Comparison of ENCODE assay signal across 8 cellular contexts in genomic region chr3:49020335-49021212, GRCh38. TPM values are rescaled to one million over a fixed set of nuclear protein-coding genes. Genes with fewer than 3 reads are reported as not detected.
DNase-seq lines count a peak whose midpoint lies in the region; ATAC-seq, FAIRE-seq and TF ChIP-seq lines count a peak whose summit lies in the region.

No MANE protein-coding gene starts in this region.

- no peak for FAIRE-seq in pancreas (lab: Jason Lieb, UNC)
- FAIRE-seq in RCC 7860 (lab: Jason Lieb, UNC) = no peak

- peak overlapping the region; percentile 93 for H3K23ac ChIP-seq in IMR-90 (ENCODE audit: low read depth, low read length)

- H2AK9ac ChIP-seq in IMR-90 (replicated peaks; ENCODE audit: low read depth, low read length, poor library complexity) = peak overlapping the region; percentile 99

- peaks cover 19% of the 10 kb centered on the region for H4K20me1 ChIP-seq in IMR-90 (ENCODE audit: insufficient read depth, low read length)

- intact Hi-C loops in IMR-90 (cut with micrococcal nuclease) (loop anchor here (2.0 to 5.0 kb wide), 2 partner anchors 32 to 72 kb away; partner anchors contain the start of gene QRICH1), pancreas (cut with DNase I) (loop anchor here in 1 of 3 donors (10.0 kb wide), 1 partner anchor 74 kb away; the partner anchor contains the start of gene QRICH1)

- H2BK120ac ChIP-seq in IMR-90 (ENCODE audit: low read depth, low read length) = 0 out of 2 replicates have a peak overlapping the region, but pooled peaks have one; percentile 16

- peak overlapping the region; percentile 94 for H3K27ac Mint-ChIP-seq in activated T-cell treated with anti-CD3 and anti-CD28 coated beads, Interleukin-2, amount 50 U/mL, for 72 hours
- peak overlapping the region; percentile 28 for H3K27ac Mint-ChIP-seq in glutamatergic neuron (ENCODE audit: unreplicated experiment)

- no peaks in the 10 kb centered on the region for H3K9me3 ChIP-seq in IMR-90 (ENCODE audit: control insufficient read depth, insufficient read depth, low read length)
- no peaks in the 10 kb centered on the region for H3K9me3 ChIP-seq in pancreas

- H3K56ac ChIP-seq in IMR-90 (ENCODE audit: extremely low read depth, insufficient read depth, low read length) = peak overlapping the region; percentile 75

- peak overlapping the region; percentile 62 for H2BK5ac ChIP-seq in IMR-90 (ENCODE audit: low read depth, low read length, poor library complexity, severe bottlenecking)

- peak overlapping the region; percentile 13; the same call in 1 of the 2 replicates for H4K5ac ChIP-seq in IMR-90 (ENCODE audit: low read depth, low read length)

- H3K27me3 ChIP-seq in BJ (ENCODE audit: control insufficient read depth, insufficient read depth, low read length) (no peaks in the 10 kb centered on the region), IMR-90 (ENCODE audit: control insufficient read depth, insufficient read depth, low read length) (no peaks in the 10 kb centered on the region), pancreas (no peaks in the 10 kb centered on the region)

- no peaks in the 10 kb centered on the region for H3K9me3 Mint-ChIP-seq in activated T-cell treated with anti-CD3 and anti-CD28 coated beads, Interleukin-2, amount 50 U/mL, for 72 hours
- peaks cover 12% of the 10 kb centered on the region for H3K9me3 Mint-ChIP-seq in glutamatergic neuron (ENCODE audit: unreplicated experiment)

- CTCF ChIA-PET in BJ (lab: Yijun Ruan, JAX) = interaction anchor here (0.9 to 6.6 kb wide), 8 partner anchors 9 to 151 kb away, joined by 3 to 60 read pairs (median 15); partner anchors contain the start of genes KLHDC8B, LAMB2, P4HTM and QRICH1
- CTCF ChIA-PET in IMR-90 (lab: Yijun Ruan, JAX) = interaction anchor here (1.0 kb wide), 1 partner anchor 74 kb away, joined by 3 read pairs; no protein-coding TSS in a partner anchor

- H3K4me1 ChIP-seq in IMR-90 (ENCODE audit: control insufficient read depth, insufficient read depth, low read length) = peaks cover 11% of the 10 kb centered on the region
- H3K4me1 ChIP-seq in pancreas = peaks cover 3 to 28% (median 7%) of the 10 kb centered on the region in 3 donors

- H3K27ac ChIP-seq in IMR-90 (ENCODE audit: insufficient read depth, low read length) (peak overlapping the region; percentile 69), pancreas (peak overlapping the region; percentile 94 to 100 (median 99))

- H3K9me1 ChIP-seq in IMR-90 (ENCODE audit: insufficient read depth, low read length) = peaks cover 15% of the 10 kb centered on the region

- peak; percentile 0; the same call in 1 of the 2 replicates for ATAC-seq in IMR-90 (ENCODE audit: low read depth)
- ATAC-seq in activated T-cell treated with anti-CD3 and anti-CD28 coated beads, Interleukin-2, amount 50 U/mL, for 72 hours (replicated peaks in 1 of 2) = peak in 1 of 2 donors; percentile 1
- ATAC-seq in pancreas = peak; percentile 4 to 24 (median 8)
- ATAC-seq in HG03565 (IDR thresholded peaks at IDR 0.05; ENCODE audit: unreplicated experiment) = no peak

- peaks cover 22 to 82% of the 10 kb centered on the region in 2 experiments; a peak in 3 of 4 replicates for H3K79me1 ChIP-seq in IMR-90 (ENCODE audit: low read depth in 1 of 2, low read length in 2 of 2)

- H3K4ac ChIP-seq in IMR-90 (ENCODE audit: low read depth, low read length) = peak overlapping the region; percentile 92

- H3K4me3 Mint-ChIP-seq in activated T-cell treated with anti-CD3 and anti-CD28 coated beads, Interleukin-2, amount 50 U/mL, for 72 hours = peak overlapping the region; percentile 91 to 94
- peak overlapping the region; percentile 95 for H3K4me3 Mint-ChIP-seq in glutamatergic neuron (ENCODE audit: unreplicated experiment)

- no peak for DNase-seq in BJ (ENCODE audit: low read depth)
- DNase-seq in IMR-90 = no peak
- peak; percentile 45 to 60 for DNase-seq in activated T-cell treated with anti-CD3 and anti-CD28 coated beads, Interleukin-2, amount 50 U/mL, for 72 hours
- no peak for DNase-seq in glutamatergic neuron
- DNase-seq in pancreas = peak in 5 of 6 donors; percentile 56 to 89 (median 75)
- no peak for DNase-seq in RCC 7860 (ENCODE audit: low spot score)

- peak overlapping the region; percentile 24 to 32; a peak in 3 of 4 replicates for H4K8ac ChIP-seq in IMR-90 (ENCODE audit: low read depth in 2 of 2, low read length in 2 of 2)

- TF ChIP-seq RAD21 in IMR-90 (IDR thresholded peaks at IDR 0.05; ENCODE audit: low read length) = no peak

- 0 out of 2 replicates have a peak overlapping the region, but pooled peaks have one; percentile 4 for H3K18ac ChIP-seq in IMR-90 (ENCODE audit: low read depth, low read length)

- peak overlapping the region; percentile 94 for H2AFZ ChIP-seq in IMR-90 (replicated peaks; ENCODE audit: low read length, poor library complexity)

- H3K36me3 Mint-ChIP-seq in activated T-cell treated with anti-CD3 and anti-CD28 coated beads, Interleukin-2, amount 50 U/mL, for 72 hours (ENCODE audit: insufficient read depth in 2 of 2) = peaks cover 10 to 18% of the 10 kb centered on the region in 2 donors
- no peaks in the 10 kb centered on the region for H3K36me3 Mint-ChIP-seq in glutamatergic neuron (ENCODE audit: unreplicated experiment)

- peak overlapping the region; percentile 74 for H2AK5ac ChIP-seq in IMR-90 (ENCODE audit: low read depth, low read length)

- no peak for TF ChIP-seq CTCF in BJ (IDR thresholded peaks at IDR 0.05; ENCODE audit: insufficient read depth, low read depth, low read length)
- no peak for TF ChIP-seq CTCF in IMR-90 (conservative IDR thresholded peaks at IDR 0.05; ENCODE audit: low read depth, low read length)
- no peak for TF ChIP-seq CTCF in glutamatergic neuron (IDR thresholded peaks at IDR 0.05; ENCODE audit: partially characterized antibody, unreplicated experiment)
- TF ChIP-seq CTCF in pancreas (IDR thresholded peaks at IDR 0.05) = no peak

- in situ Hi-C loops in IMR-90 (cut with MboI; ENCODE audit: low sequenced_read_pairs) = no loop called here

- H4K91ac ChIP-seq in IMR-90 (ENCODE audit: insufficient read depth, low read depth, low read length) = peak overlapping the region; percentile 82

- peaks cover 57% of the 10 kb centered on the region for H3K4me1 Mint-ChIP-seq in activated T-cell treated with anti-CD3 and anti-CD28 coated beads, Interleukin-2, amount 50 U/mL, for 72 hours (ENCODE audit: low read depth)
- H3K4me1 Mint-ChIP-seq in glutamatergic neuron (ENCODE audit: low read depth, unreplicated experiment) = peaks cover 11% of the 10 kb centered on the region

- H3K4me3 ChIP-seq in BJ (ENCODE audit: low read depth, low read length) (peak overlapping the region; percentile 88), IMR-90 (ENCODE audit: insufficient read depth, low read depth, low read length) (peak overlapping the region; percentile 59), pancreas (peak overlapping the region; percentile 73 to 95 (median 92))

- dilution Hi-C loops in IMR-90 (cut with HindIII; ENCODE audit: low sequenced_read_pairs, unreplicated experiment) = no loop called here

- peak overlapping the region; percentile 72 for H3K4me2 ChIP-seq in IMR-90 (ENCODE audit: low read depth, low read length)

- no TSS peak for BruUV-seq in IMR-90 (replicated peaks; lab: Mats Ljungman, UMichigan)

- no peak overlapping the region; the same call in 2 of the 3 replicates for H2BK15ac ChIP-seq in IMR-90 (ENCODE audit: low read depth, low read length)

- H3K27me3 Mint-ChIP-seq in activated T-cell treated with anti-CD3 and anti-CD28 coated beads, Interleukin-2, amount 50 U/mL, for 72 hours (ENCODE audit: low read depth) = no peaks in the 10 kb centered on the region
- peaks cover 14% of the 10 kb centered on the region for H3K27me3 Mint-ChIP-seq in glutamatergic neuron (ENCODE audit: unreplicated experiment)

- H2BK20ac ChIP-seq in IMR-90 (ENCODE audit: low read depth, low read length) = no peak overlapping the region

- peaks cover 23% of the 10 kb centered on the region for H3K36me3 ChIP-seq in BJ (ENCODE audit: control insufficient read depth, insufficient read depth, low read length)
- peaks cover 28% of the 10 kb centered on the region for H3K36me3 ChIP-seq in IMR-90 (ENCODE audit: control insufficient read depth, insufficient read depth, low read length)
- peaks cover 0 to 28% (median 6%) of the 10 kb centered on the region in 3 donors for H3K36me3 ChIP-seq in pancreas

- 1% methylated on average over 25 of the region's 51 CpGs; no CpG with 5 or more reads in 1 of the 2 experiments for WGBS in IMR-90 (ENCODE audit: extremely low coverage in 2 of 2, insufficient read length in 1 of 2), 2 experiments
- WGBS in pancreas, 2 donors = 1% methylated on average over 49 to 51 of the region's 51 CpGs

- POLR2A ChIA-PET in BJ (lab: Charles Lee) = interaction anchor here (0.5 to 1.5 kb wide), 8 partner anchors 9 to 331 kb away, joined by 3 to 19 read pairs (median 4); partner anchors contain the start of genes IMPDH2 and WDR6
- POLR2A ChIA-PET in IMR-90 (lab: Charles Lee; ENCODE audit: unreplicated experiment) = interaction anchor here (0.6 to 3.8 kb wide), 4 partner anchors 9 to 73 kb away, joined by 3 to 25 read pairs (median 6); partner anchors contain the start of genes QRICH1 and WDR6

- H3K14ac ChIP-seq in IMR-90 (replicated peaks; ENCODE audit: low read depth, low read length) = peak overlapping the region; percentile 93

- TF ChIP-seq POLR2A in GM18526 (IDR thresholded peaks at IDR 0.05; ENCODE audit: extremely low read depth, insufficient read length) (peak; percentile 38), IMR-90 (IDR thresholded peaks at IDR 0.05; ENCODE audit: low read depth, low read length) (no peak)

- peak overlapping the region; percentile 66 for H3K9ac ChIP-seq in IMR-90 (ENCODE audit: low read depth, low read length)

RNA-seq across cellular contexts. Expression of gene NDUFAF3, which starts 1.3 kb away (rescaled TPM):
- 65.1 and 89.5 TPM in 2 replicates for polyA plus RNA-seq in BJ (2011; rRNA removed)
- polyA minus RNA-seq in BJ (2011; rRNA and poly(A)+ RNA removed) = 60.8 and 71.1 TPM in 2 replicates
- total RNA-seq in IMR-90 (2012; rRNA removed) = 26.5 and 43.3 TPM in 2 replicates
- 112 and 137 TPM in 2 replicates for polyA plus RNA-seq in IMR-90 (2012; rRNA removed)
- 38.6 and 96.1 TPM in 2 replicates for polyA plus RNA-seq in IMR-90 (2012; cell fraction: cytosol; rRNA removed)
- polyA plus RNA-seq in IMR-90 (2012; cell fraction: nucleus; rRNA removed; ENCODE audit: low replicate concordance) = 22.8 and 47.7 TPM in 2 replicates
- total RNA-seq in activated T-cell treated with anti-CD3 and anti-CD28 coated beads, Interleukin-2, amount 50 U/mL, for 72 hours = 10 to 100 TPM; 31.9 to 35.1 TPM
- total RNA-seq in glutamatergic neuron (ENCODE audit: unreplicated experiment) = 50.6 TPM
- 10 to 100 TPM; 20.9 to 33.9 (median 30.6) TPM for total RNA-seq in pancreas
- 10 to 100 TPM; 63.7 to 72.1 TPM for polyA plus RNA-seq in pancreas

RNA-seq across cellular contexts. Expression of gene DALRD3, which starts 2.2 kb away (rescaled TPM):
- polyA plus RNA-seq in BJ (2011; rRNA removed) (46.8 and 59.6 TPM in 2 replicates), IMR-90 (2012; rRNA removed) (42.2 and 43.5 TPM in 2 replicates), pancreas (10 to 100 TPM; 37.1 to 57.2 TPM)
- 35.6 and 56.9 TPM in 2 replicates for polyA minus RNA-seq in BJ (2011; rRNA and poly(A)+ RNA removed)
- total RNA-seq in IMR-90 (2012; rRNA removed) (27.8 and 28.3 TPM in 2 replicates), glutamatergic neuron (ENCODE audit: unreplicated experiment) (26.3 TPM), pancreas (10 to 100 TPM; 19.5 to 31.8 (median 25.3) TPM)
- 33.8 and 36.4 TPM in 2 replicates for polyA plus RNA-seq in IMR-90 (2012; cell fraction: cytosol; rRNA removed)
- polyA plus RNA-seq in IMR-90 (2012; cell fraction: nucleus; rRNA removed; ENCODE audit: low replicate concordance) = 116 and 195 TPM in 2 replicates
- total RNA-seq in activated T-cell treated with anti-CD3 and anti-CD28 coated beads, Interleukin-2, amount 50 U/mL, for 72 hours = 10 to 100 TPM; 24.8 to 29.8 TPM

RNA-seq across cellular contexts. Expression of gene IMPDH2, which starts 8.6 kb away (rescaled TPM):
- polyA plus RNA-seq in BJ (2011; rRNA removed) = 280 and 395 TPM in 2 replicates
- 200 and 358 TPM in 2 replicates for polyA minus RNA-seq in BJ (2011; rRNA and poly(A)+ RNA removed)
- total RNA-seq in IMR-90 (2012; rRNA removed) = 268 and 296 TPM in 2 replicates
- 190 and 194 TPM in 2 replicates for polyA plus RNA-seq in IMR-90 (2012; rRNA removed)
- polyA plus RNA-seq in IMR-90 (2012; cell fraction: cytosol; rRNA removed) = 126 and 176 TPM in 2 replicates
- 254 and 364 TPM in 2 replicates for polyA plus RNA-seq in IMR-90 (2012; cell fraction: nucleus; rRNA removed; ENCODE audit: low replicate concordance)
- total RNA-seq in activated T-cell treated with anti-CD3 and anti-CD28 coated beads, Interleukin-2, amount 50 U/mL, for 72 hours = 100 to 1,000 TPM; 490 to 562 TPM
- 100 TPM for total RNA-seq in glutamatergic neuron (ENCODE audit: unreplicated experiment)
- total RNA-seq in pancreas = 100 to 1,000 TPM; 107 to 320 (median 174) TPM
- polyA plus RNA-seq in pancreas = 100 to 1,000 TPM; 147 to 150 TPM

RNA-seq across cellular contexts. Expression of gene WDR6, which starts 13.4 kb away (rescaled TPM):
- polyA plus RNA-seq in BJ (2011; rRNA removed) (100 and 164 TPM in 2 replicates), IMR-90 (2012; rRNA removed) (160 and 172 TPM in 2 replicates), pancreas (100 to 1,000 TPM; 271 to 374 TPM)
- polyA minus RNA-seq in BJ (2011; rRNA and poly(A)+ RNA removed) = 94.1 and 135 TPM in 2 replicates
- total RNA-seq in IMR-90 (2012; rRNA removed) (55.8 and 60.9 TPM in 2 replicates), glutamatergic neuron (ENCODE audit: unreplicated experiment) (236 TPM), pancreas (100 to 1,000 TPM in 1 of 6 donors, 10 to 100 TPM in 5; 57.1 to 155 (median 83.4) TPM)
- 97.3 and 121 TPM in 2 replicates for polyA plus RNA-seq in IMR-90 (2012; cell fraction: cytosol; rRNA removed)
- polyA plus RNA-seq in IMR-90 (2012; cell fraction: nucleus; rRNA removed; ENCODE audit: low replicate concordance) = 1,034 and 1,622 TPM in 2 replicates
- total RNA-seq in activated T-cell treated with anti-CD3 and anti-CD28 coated beads, Interleukin-2, amount 50 U/mL, for 72 hours = 100 to 1,000 TPM; 145 to 159 TPM

RNA-seq across cellular contexts. Expression of gene P4HTM, which starts 30.5 kb away (rescaled TPM):
- polyA plus RNA-seq in BJ (2011; rRNA removed) (25.8 and 38.4 TPM in 2 replicates), IMR-90 (2012; rRNA removed) (26.1 and 29.7 TPM in 2 replicates), pancreas (100 to 1,000 TPM in 1 of 2 donors, 10 to 100 TPM in 1; 56.6 to 108 TPM)
- 18.6 and 28.6 TPM in 2 replicates for polyA minus RNA-seq in BJ (2011; rRNA and poly(A)+ RNA removed)
- total RNA-seq in IMR-90 (2012; rRNA removed) (10.4 and 11.1 TPM in 2 replicates), glutamatergic neuron (ENCODE audit: unreplicated experiment) (18.4 TPM), pancreas (10 to 100 TPM; 29.9 to 42.4 (median 38.0) TPM)
- 18.8 and 34.8 TPM in 2 replicates for polyA plus RNA-seq in IMR-90 (2012; cell fraction: cytosol; rRNA removed)
- 99.3 and 171 TPM in 2 replicates for polyA plus RNA-seq in IMR-90 (2012; cell fraction: nucleus; rRNA removed; ENCODE audit: low replicate concordance)
- 10 to 100 TPM; 42.0 to 45.7 TPM for total RNA-seq in activated T-cell treated with anti-CD3 and anti-CD28 coated beads, Interleukin-2, amount 50 U/mL, for 72 hours

Comparison
In these comparisons a context has a peak if more than half of its experiments do, and no peak if none do; other contexts are left out.
1. DNase-seq: peak in activated T-cell treated with anti-CD3 and anti-CD28 coated beads, Interleukin-2, amount 50 U/mL, for 72 hours (2 of 2) and pancreas (5 of 6); none in BJ (single experiment), IMR-90 (single experiment), glutamatergic neuron (single experiment) and RCC 7860 (single experiment).
2. Peak in every context shown above with its lines, with median percentiles within 50 percentile points of each other: H3K4me3 ChIP-seq.